In genomic region chr3:83039422-83039821, GRCh38 we compare ENCODE assay signal across 12 cellular contexts.
"Had no signal": no experiment of that assay in that cellular context is flagged by ENCODE, and none has a peak within 500 bp of the region (broad histone marks: within the 10 kb centered on the region; RNA-seq: fewer than 3 reads in every experiment).

No MANE protein-coding gene starts in this region.

- H3K4me1 ChIP-seq: ascending aorta, stomach had no signal

- H3K4me3 Mint-ChIP-seq: activated CD8-positive, alpha-beta T cell treated with anti-CD3 and anti-CD28 coated beads for 36 hours; endodermal cell; nephron progenitor cell had no signal

- H3K27me3 Mint-ChIP-seq: activated CD8-positive, alpha-beta T cell treated with anti-CD3 and anti-CD28 coated beads for 36 hours had no signal

- DNase-seq: activated CD4-positive, alpha-beta T cell treated with anti-CD3 and anti-CD28 coated beads for 4 hours; activated CD8-positive, alpha-beta memory T cell treated with anti-CD3 and anti-CD28 coated beads, Interleukin-2, amount 50 U/mL, for 4 hours; activated CD8-positive, alpha-beta T cell treated with anti-CD3 and anti-CD28 coated beads for 36 hours; central memory CD4-positive, alpha-beta T cell; dermis blood vessel endothelial cell; endodermal cell; nephron progenitor cell; stomach had no signal

- H3K4me1 Mint-ChIP-seq: endodermal cell, nephron progenitor cell had no signal

- H3K36me3 ChIP-seq: ascending aorta, stomach had no signal

- H3K9me3 ChIP-seq: ascending aorta had no signal

- H3K27ac ChIP-seq: skin epidermis, stomach had no signal

- H3K27ac Mint-ChIP-seq: activated CD8-positive, alpha-beta T cell treated with anti-CD3 and anti-CD28 coated beads for 36 hours; endodermal cell; nephron progenitor cell had no signal

- H3K4me3 ChIP-seq: ascending aorta, skin epidermis, stomach had no signal

- H3K27me3 ChIP-seq: ascending aorta, stomach had no signal

- ATAC-seq: activated CD8-positive, alpha-beta T cell treated with anti-CD3 and anti-CD28 coated beads for 36 hours; esophagus mucosa; left lobe of liver had no signal
